10 cellular contexts compared by ENCODE assay signal in the genomic region with DNA sequence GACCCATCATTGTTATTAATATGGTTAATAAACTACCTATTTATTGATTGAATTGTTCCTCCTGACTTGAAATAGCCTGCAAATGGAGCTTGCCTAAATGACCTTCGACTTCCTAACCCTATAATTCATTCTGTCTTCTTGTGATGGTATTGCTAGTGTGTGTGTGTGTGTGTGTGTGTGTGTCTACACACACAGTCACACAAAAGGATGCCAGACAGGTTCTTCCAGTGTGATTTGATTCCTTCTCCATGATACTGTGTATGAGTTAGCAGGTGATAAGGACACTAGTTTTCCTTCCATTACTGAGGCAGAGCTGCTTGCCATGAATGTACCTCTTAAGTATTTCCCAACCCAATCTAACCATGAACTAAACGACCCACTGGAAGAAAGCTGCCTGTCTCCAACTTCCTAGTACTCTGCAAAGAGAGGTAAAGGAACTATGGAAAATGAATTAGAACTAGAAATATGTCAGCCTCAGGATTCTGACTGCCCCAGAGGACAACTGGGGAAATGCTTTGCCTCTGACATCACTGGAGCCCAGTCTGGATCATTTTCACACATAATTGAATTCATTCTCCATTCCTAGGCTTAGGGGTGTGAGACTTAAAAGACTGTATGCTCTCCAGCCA. TPM values are rescaled to one million over a fixed set of nuclear protein-coding genes. Genes with fewer than 3 reads are reported as not detected.
A peak's percentile ranks its signal among the peaks of the same experiment; 100 is the strongest.
DNase-seq lines count a peak whose midpoint lies in the region; ATAC-seq and TF ChIP-seq lines count a peak whose summit lies in the region.
"Had no signal": no experiment of that assay in that cellular context is flagged by ENCODE, and none has a peak within 500 bp of the region (broad histone marks: within the 10 kb centered on the region; RNA-seq: fewer than 3 reads in every experiment).

No MANE protein-coding gene starts in this region.

- POLR2A ChIA-PET in activated CD4-positive, alpha-beta T cell treated with anti-CD3 and anti-CD28 coated beads, Interleukin-2, amount 10 ng/mL, durations not matched to agents 7 days and 5 days (lab: Charles Lee), result interaction anchor here (0.5 to 0.6 kb wide), 2 partner anchors 250 to 401 kb away, joined by 3 read pairs; no protein-coding TSS in a partner anchor

- no peak for TF ChIP-seq EP300 in tibial nerve (IDR thresholded peaks at IDR 0.05)

- H3K4me3 ChIP-seq in tibial nerve, result no peak overlapping the region

- ATAC-seq in activated naive CD4-positive, alpha-beta T cell treated with anti-CD3 and anti-CD28 coated beads, Interleukin-2, amount 50 U/mL, for 72 hours, result no peak
- no peak for ATAC-seq in HG03439 (IDR thresholded peaks at IDR 0.05; ENCODE audit: unreplicated experiment)
- ATAC-seq in GM19324 (IDR thresholded peaks at IDR 0.05; ENCODE audit: low FRiP score, unreplicated experiment), result no peak
- ATAC-seq in HG03469 (IDR thresholded peaks at IDR 0.05; ENCODE audit: unreplicated experiment), result no peak

- no peaks in the 10 kb centered on the region for H3K9me3 ChIP-seq in tibial nerve

- peaks cover 0 to 39% (median 8%) of the 10 kb centered on the region in 4 donors for H3K4me1 ChIP-seq in tibial nerve

- H3K27me3 ChIP-seq in tibial nerve, result no peaks in the 10 kb centered on the region

- H3K4me1 Mint-ChIP-seq in activated CD4-positive, alpha-beta T cell treated with anti-CD3 and anti-CD28 coated beads, Interleukin-2, amount 10 ng/mL, durations not matched to agents 7 days and 5 days, result peaks cover 53% of the 10 kb centered on the region

- H3K4me3 Mint-ChIP-seq in activated CD4-positive, alpha-beta T cell treated with anti-CD3 and anti-CD28 coated beads, Interleukin-2, amount 10 ng/mL, durations not matched to agents 7 days and 5 days, result no peak overlapping the region

- CTCF ChIA-PET in activated CD4-positive, alpha-beta T cell treated with anti-CD3 and anti-CD28 coated beads, Interleukin-2, amount 10 ng/mL, durations not matched to agents 7 days and 5 days (lab: Charles Lee), result interaction anchor here (0.6 to 1.9 kb wide), 10 partner anchors 11 to 209 kb away, joined by 3 to 9 read pairs (median 4); partner anchors contain the start of gene WIPF2

- WGBS in tibial nerve, 2 donors, result 41 to 45% methylated on average over 2 of the region's 2 CpGs

- peaks cover 0 to 35% (median 0%) of the 10 kb centered on the region in 3 donors for H3K36me3 ChIP-seq in tibial nerve

- DNase-seq in activated CD4-positive, alpha-beta T cell treated with anti-CD3 and anti-CD28 coated beads, Interleukin-2, amount 10 ng/mL, durations not matched to agents 7 days and 5 days, result no peak
- DNase-seq in activated CD4-positive, alpha-beta T cell treated with anti-CD3 and anti-CD28 coated beads, Interleukin-2, amount 50 U/mL, for 48 hours, result no peak
- no peak for DNase-seq in activated naive CD4-positive, alpha-beta T cell treated with anti-CD3 and anti-CD28 coated beads, Interleukin-2, amount 50 U/mL, for 72 hours (ENCODE audit: low spot score in 2 of 2)
- DNase-seq in hepatic stellate cell (ENCODE audit: low spot score) (peak; percentile 78), tibial nerve (ENCODE audit: low spot score in 2 of 2) (no peak)
- DNase-seq: DND-41, NCI-H526 had no signal

- no peak for TF ChIP-seq POLR2A in tibial nerve (IDR thresholded peaks at IDR 0.05)

- H3K36me3 Mint-ChIP-seq in activated CD4-positive, alpha-beta T cell treated with anti-CD3 and anti-CD28 coated beads, Interleukin-2, amount 10 ng/mL, durations not matched to agents 7 days and 5 days (ENCODE audit: low read depth), result peaks cover 33% of the 10 kb centered on the region
- peaks cover 13 to 18% of the 10 kb centered on the region in 2 donors for H3K36me3 Mint-ChIP-seq in activated naive CD4-positive, alpha-beta T cell treated with anti-CD3 and anti-CD28 coated beads, Interleukin-2, amount 50 U/mL, for 72 hours

- no peaks in the 10 kb centered on the region for H3K27me3 Mint-ChIP-seq in activated CD4-positive, alpha-beta T cell treated with anti-CD3 and anti-CD28 coated beads, Interleukin-2, amount 10 ng/mL, durations not matched to agents 7 days and 5 days

- H3K9me3 Mint-ChIP-seq in activated CD4-positive, alpha-beta T cell treated with anti-CD3 and anti-CD28 coated beads, Interleukin-2, amount 10 ng/mL, durations not matched to agents 7 days and 5 days, result no peaks in the 10 kb centered on the region
- H3K9me3 Mint-ChIP-seq in activated naive CD4-positive, alpha-beta T cell treated with anti-CD3 and anti-CD28 coated beads, Interleukin-2, amount 50 U/mL, for 72 hours, result no peaks in the 10 kb centered on the region

- peak overlapping the region; percentile 6 to 82 (median 62) for H3K27ac ChIP-seq in tibial nerve

- TF ChIP-seq CTCF in tibial nerve (IDR thresholded peaks at IDR 0.05), result peak in 1 of 5 experiments; percentile 19

- peak overlapping the region; percentile 73 for H3K27ac Mint-ChIP-seq in activated CD4-positive, alpha-beta T cell treated with anti-CD3 and anti-CD28 coated beads, Interleukin-2, amount 10 ng/mL, durations not matched to agents 7 days and 5 days
- H3K27ac Mint-ChIP-seq in activated naive CD4-positive, alpha-beta T cell treated with anti-CD3 and anti-CD28 coated beads, Interleukin-2, amount 50 U/mL, for 72 hours, result peak overlapping the region; percentile 80 to 82

RNA-seq across cellular contexts. Expression of gene CDC6, which starts 3.5 kb away (rescaled TPM):
- 10 to 100 TPM; 81.1 to 98.8 TPM for total RNA-seq in activated CD4-positive, alpha-beta T cell treated with anti-CD3 and anti-CD28 coated beads, Interleukin-2, amount 10 ng/mL, durations not matched to agents 7 days and 5 days
- total RNA-seq in activated naive CD4-positive, alpha-beta T cell treated with anti-CD3 and anti-CD28 coated beads, Interleukin-2, amount 50 U/mL, for 72 hours, result 10 to 100 TPM; 81.8 to 86.7 TPM
- total RNA-seq in tibial nerve, result 1 to 10 TPM in 1 of 4 donors, under 1 TPM in 3; 0.20 to 1.8 (median 0.43) TPM

RNA-seq across cellular contexts. Expression of gene RARA, which starts 24.8 kb away (rescaled TPM):
- total RNA-seq in activated CD4-positive, alpha-beta T cell treated with anti-CD3 and anti-CD28 coated beads, Interleukin-2, amount 10 ng/mL, durations not matched to agents 7 days and 5 days, result 10 to 100 TPM; 66.6 to 66.7 TPM
- total RNA-seq in activated naive CD4-positive, alpha-beta T cell treated with anti-CD3 and anti-CD28 coated beads, Interleukin-2, amount 50 U/mL, for 72 hours, result 10 to 100 TPM; 21.0 to 23.0 TPM
- total RNA-seq in tibial nerve, result 10 to 100 TPM; 28.9 to 58.2 (median 46.4) TPM

Comparison
In these comparisons a context has a peak if more than half of its experiments do, and no peak if none do; other contexts are left out.
1. RNA of gene CDC6, which starts 3.5 kb away (total RNA-seq): 81.1 to 98.8 TPM in activated CD4-positive, alpha-beta T cell treated with anti-CD3 and anti-CD28 coated beads, Interleukin-2, amount 10 ng/mL, durations not matched to agents 7 days and 5 days and 81.8 to 86.7 TPM in activated naive CD4-positive, alpha-beta T cell treated with anti-CD3 and anti-CD28 coated beads, Interleukin-2, amount 50 U/mL, for 72 hours; 0.20 to 1.8 TPM in tibial nerve; every median in the first group is over 10 times any median in the second.